Comparison of ENCODE assay signal across 2 cellular contexts in the genomic region with DNA sequence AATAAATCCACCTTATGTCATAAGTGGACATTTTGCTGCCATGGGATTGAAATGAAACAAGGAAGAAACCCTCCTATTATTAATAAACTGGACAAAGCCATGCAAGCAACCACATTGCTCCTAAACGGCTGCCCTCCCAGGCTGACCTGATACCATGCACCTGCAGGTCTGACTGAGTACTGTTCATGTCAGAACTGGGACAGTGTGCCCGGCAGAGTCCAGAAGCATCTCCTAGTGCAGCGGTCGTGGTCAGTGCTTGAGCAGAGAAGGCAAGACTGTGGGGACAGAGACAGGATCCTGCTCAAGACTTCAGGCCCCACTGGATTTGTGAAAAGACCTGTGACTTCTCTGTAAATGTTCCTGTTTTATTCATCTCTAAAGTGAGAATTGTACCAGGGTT.
TF ChIP-seq lines count a peak whose summit lies in the region.

No MANE protein-coding gene starts in this region.

TF ChIP-seq in HepG2, 621 proteins besides CTCF, POLR2A, EP300 and RAD21:
- TF ChIP-seq ZNF569 (CRISPR knock-in tag; IDR thresholded peaks at IDR 0.05; ENCODE audit: borderline replicate concordance) (no peak), ZNF674 (CRISPR knock-in tag; IDR thresholded peaks at IDR 0.05; ENCODE audit: low read depth) (no peak), ZNF546 (CRISPR knock-in tag; conservative IDR thresholded peaks at IDR 0.05) (no peak)
TF ChIP-seq in HepG2: peak in this region for 0.

TF ChIP-seq in HEK293T, 16 proteins besides CTCF, POLR2A, EP300 and RAD21:
- no peak for TF ChIP-seq SUZ12 (IDR thresholded peaks at IDR 0.05)
- TF ChIP-seq ZNF384 (IDR thresholded peaks at IDR 0.05): no peak
- no peak for TF ChIP-seq CTBP1 (IDR thresholded peaks at IDR 0.05; ENCODE audit: borderline replicate concordance)
- TF ChIP-seq LEF1 (IDR thresholded peaks at IDR 0.05; ENCODE audit: borderline replicate concordance): no peak
- TF ChIP-seq ELF4 (IDR thresholded peaks at IDR 0.05): no peak
- no peak for TF ChIP-seq L3MBTL2 (conservative IDR thresholded peaks at IDR 0.05)
- TF ChIP-seq, protein P1, sequence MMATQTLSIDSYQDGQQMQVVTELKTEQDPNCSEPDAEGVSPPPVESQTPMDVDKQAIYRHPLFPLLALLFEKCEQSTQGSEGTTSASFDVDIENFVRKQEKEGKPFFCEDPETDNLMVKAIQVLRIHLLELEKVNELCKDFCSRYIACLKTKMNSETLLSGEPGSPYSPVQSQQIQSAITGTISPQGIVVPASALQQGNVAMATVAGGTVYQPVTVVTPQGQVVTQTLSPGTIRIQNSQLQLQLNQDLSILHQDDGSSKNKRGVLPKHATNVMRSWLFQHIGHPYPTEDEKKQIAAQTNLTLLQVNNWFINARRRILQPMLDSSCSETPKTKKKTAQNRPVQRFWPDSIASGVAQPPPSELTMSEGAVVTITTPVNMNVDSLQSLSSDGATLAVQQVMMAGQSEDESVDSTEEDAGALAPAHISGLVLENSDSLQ (IDR thresholded peaks at IDR 0.05): no peak
- TF ChIP-seq ARNT (IDR thresholded peaks at IDR 0.05): no peak
- no peak for TF ChIP-seq BHLHE40 (IDR thresholded peaks at IDR 0.05; ENCODE audit: borderline replicate concordance)
- no peak for TF ChIP-seq FOXK2 (IDR thresholded peaks at IDR 0.05)
- TF ChIP-seq SP1 (IDR thresholded peaks at IDR 0.05): no peak
- TF ChIP-seq FOXA1 (IDR thresholded peaks at IDR 0.05): no peak
- no peak for TF ChIP-seq HDGF (IDR thresholded peaks at IDR 0.05; ENCODE audit: borderline replicate concordance)
- no peak for TF ChIP-seq TARDBP (IDR thresholded peaks at IDR 0.05)
